21 cellular contexts compared by ENCODE assay signal in the genomic region with DNA sequence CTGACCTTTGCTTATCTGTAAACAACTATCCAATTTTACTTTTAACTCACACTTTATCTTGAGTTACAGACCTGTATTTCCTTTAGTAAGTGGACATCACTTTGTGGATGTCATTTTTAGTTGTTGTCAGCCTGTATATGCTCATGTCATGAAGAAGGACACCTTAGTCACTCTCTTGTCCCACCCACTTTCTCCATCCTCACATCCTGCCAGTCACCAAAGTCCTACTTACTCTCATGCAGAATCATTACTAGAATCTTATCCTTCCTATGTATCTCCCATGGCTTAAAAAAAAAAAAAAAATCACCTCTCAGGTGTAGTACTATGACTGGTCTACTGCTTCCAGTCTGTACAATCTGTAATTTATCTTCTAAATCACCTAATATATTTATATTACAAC.
"Had no signal": no experiment of that assay in that cellular context is flagged by ENCODE, and none has a peak within 500 bp of the region (broad histone marks: within the 10 kb centered on the region; RNA-seq: fewer than 3 reads in every experiment).

No MANE protein-coding gene starts in this region.

- H3K27ac Mint-ChIP-seq: stimulated activated naive B cell treated with anti-CD40 and anti-IgM and Interleukin-4, amounts not matched to agents 10 μg/mL and 1 μg/mL and 100 μg/mL, for 72 hours had no signal

- H3K4me3 ChIP-seq: body of pancreas, coronary artery, esophagus squamous epithelium, left lung, pancreas, sigmoid colon, thyroid gland, vagina had no signal

- H3K27me3 Mint-ChIP-seq: naive B cell; stimulated activated naive B cell treated with anti-CD40 and anti-IgM and Interleukin-4, amounts not matched to agents 10 μg/mL and 1 μg/mL and 100 μg/mL, for 72 hours had no signal

- H3K9me3 ChIP-seq: body of pancreas, esophagus squamous epithelium, left lung, pancreas, sigmoid colon, thyroid gland, vagina had no signal

- H3K27me3 ChIP-seq: body of pancreas, esophagus squamous epithelium, left lung, pancreas, sigmoid colon, thyroid gland, vagina had no signal

- ATAC-seq: activated T-cell treated with anti-CD3 and anti-CD28 coated beads, Interleukin-2, amount 50 U/mL, for 4 hours; body of pancreas; left lung; pancreas; stimulated activated naive B cell treated with anti-CD40 and anti-IgM and Interleukin-4, amounts not matched to agents 10 μg/mL and 1 μg/mL and 100 μg/mL, for 72 hours had no signal

- H3K27ac ChIP-seq: body of pancreas, coronary artery, esophagus squamous epithelium, left lung, pancreas, sigmoid colon, thyroid gland, vagina had no signal

- DNase-seq: activated CD4-positive, alpha-beta T cell treated with anti-CD3 and anti-CD28 coated beads for 1 hour; activated gamma-delta T cell treated with Interleukin-2 at 50 U/mL for 16 hours; activated T-cell treated with anti-CD3 and anti-CD28 coated beads, Interleukin-2, amount 50 U/mL, for 4 hours; amygdala; body of pancreas; caudate nucleus; effector CD4-positive, alpha-beta T cell; esophagus squamous epithelium; hypothalamus; kidney; left lung; mammary epithelial cell; naive B cell; pancreas; sigmoid colon; stimulated activated CD4-positive, alpha-beta T cell treated with anti-CD3 and anti-CD28 coated beads, Interleukin-2, amount 100 ng/mL, for 24 hours; stimulated activated naive B cell treated with anti-CD40 and anti-IgM and Interleukin-4, amounts not matched to agents 10 μg/mL and 1 μg/mL and 100 μg/mL, for 72 hours; T-helper 9 cell; thyroid gland had no signal

- H3K36me3 ChIP-seq: sigmoid colon had no signal

- H3K9me3 Mint-ChIP-seq: activated T-cell treated with anti-CD3 and anti-CD28 coated beads, Interleukin-2, amount 50 U/mL, for 4 hours; naive B cell; stimulated activated naive B cell treated with anti-CD40 and anti-IgM and Interleukin-4, amounts not matched to agents 10 μg/mL and 1 μg/mL and 100 μg/mL, for 72 hours had no signal

- H3K4me1 ChIP-seq: body of pancreas, esophagus squamous epithelium, left lung, pancreas, sigmoid colon, thyroid gland had no signal

- H3K4me3 Mint-ChIP-seq: activated T-cell treated with anti-CD3 and anti-CD28 coated beads, Interleukin-2, amount 50 U/mL, for 4 hours; naive B cell; stimulated activated naive B cell treated with anti-CD40 and anti-IgM and Interleukin-4, amounts not matched to agents 10 μg/mL and 1 μg/mL and 100 μg/mL, for 72 hours had no signal
